Comparison of ENCODE assay signal across 1 cellular context in the genomic region with DNA sequence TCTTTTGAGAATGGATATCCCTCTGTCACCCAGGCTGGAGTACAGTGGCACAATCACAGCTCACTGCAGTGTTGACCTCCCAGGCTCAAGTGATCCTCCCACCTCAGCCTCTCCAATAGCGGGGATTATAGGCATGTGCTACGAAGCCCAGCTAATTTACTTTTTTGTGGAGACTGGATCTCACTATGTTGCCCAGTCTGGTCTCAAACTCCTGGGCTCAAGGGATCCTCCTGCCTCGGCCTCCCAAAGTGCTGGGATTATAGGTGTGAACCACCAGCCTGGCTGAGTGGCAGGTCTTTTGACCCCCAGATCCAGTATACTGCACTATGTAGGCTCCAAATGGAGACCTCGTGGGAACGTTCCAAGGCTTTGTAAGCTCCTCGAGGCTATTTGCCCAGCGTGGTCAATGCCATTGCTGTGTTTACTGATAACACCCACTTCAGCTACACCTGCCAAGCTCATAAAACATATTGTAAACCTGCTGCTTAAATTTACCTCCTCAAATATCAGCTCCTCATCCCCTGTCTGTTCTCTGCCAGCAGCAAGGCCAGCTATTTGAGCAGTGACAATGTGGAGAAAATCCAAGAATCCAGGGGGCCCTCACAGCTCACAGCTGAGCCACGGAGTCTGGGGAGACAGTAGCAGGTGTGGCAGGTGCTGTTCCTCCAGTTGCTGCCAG.
TF ChIP-seq lines count a peak whose summit lies in the region.

No MANE protein-coding gene starts in this region.

TF ChIP-seq in HepG2, 621 proteins besides CTCF, POLR2A, EP300 and RAD21:
- TF ChIP-seq, protein P1, sequence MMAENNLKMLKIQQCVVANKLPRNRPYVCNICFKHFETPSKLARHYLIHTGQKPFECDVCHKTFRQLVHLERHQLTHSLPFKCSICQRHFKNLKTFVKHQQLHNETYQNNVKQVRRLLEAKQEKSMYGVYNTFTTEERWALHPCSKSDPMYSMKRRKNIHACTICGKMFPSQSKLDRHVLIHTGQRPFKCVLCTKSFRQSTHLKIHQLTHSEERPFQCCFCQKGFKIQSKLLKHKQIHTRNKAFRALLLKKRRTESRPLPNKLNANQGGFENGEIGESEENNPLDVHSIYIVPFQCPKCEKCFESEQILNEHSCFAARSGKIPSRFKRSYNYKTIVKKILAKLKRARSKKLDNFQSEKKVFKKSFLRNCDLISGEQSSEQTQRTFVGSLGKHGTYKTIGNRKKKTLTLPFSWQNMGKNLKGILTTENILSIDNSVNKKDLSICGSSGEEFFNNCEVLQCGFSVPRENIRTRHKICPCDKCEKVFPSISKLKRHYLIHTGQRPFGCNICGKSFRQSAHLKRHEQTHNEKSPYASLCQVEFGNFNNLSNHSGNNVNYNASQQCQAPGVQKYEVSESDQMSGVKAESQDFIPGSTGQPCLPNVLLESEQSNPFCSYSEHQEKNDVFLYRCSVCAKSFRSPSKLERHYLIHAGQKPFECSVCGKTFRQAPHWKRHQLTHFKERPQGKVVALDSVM (CRISPR knock-in tag; IDR thresholded peaks at IDR 0.05) = peak; percentile 45; the same call in 1 of the 2 replicates
- TF ChIP-seq HOXA5 (CRISPR knock-in tag; IDR thresholded peaks at IDR 0.05) (no peak), ZNF775 (CRISPR knock-in tag; IDR thresholded peaks at IDR 0.05; ENCODE audit: borderline replicate concordance) (no peak), ZMYM4 (CRISPR knock-in tag; IDR thresholded peaks at IDR 0.05) (0 out of 2 replicates have a peak, but pooled peaks have one; percentile 20), ZNF121 (CRISPR knock-in tag; IDR thresholded peaks at IDR 0.05) (peak; percentile 68; the same call in 1 of the 2 replicates)
